In genomic region chr5:159049844-159050318, GRCh38 we compare ENCODE assay signal across 9 cellular contexts. TPM values are rescaled to one million over a fixed set of nuclear protein-coding genes. Genes with fewer than 3 reads are reported as not detected.
A peak's percentile ranks its signal among the peaks of the same experiment; 100 is the strongest.
DNase-seq lines count a peak whose midpoint lies in the region; ATAC-seq and TF ChIP-seq lines count a peak whose summit lies in the region.
"Had no signal": no experiment of that assay in that cellular context is flagged by ENCODE, and none has a peak within 500 bp of the region (broad histone marks: within the 10 kb centered on the region; RNA-seq: fewer than 3 reads in every experiment).

No MANE protein-coding gene starts in this region.

- WGBS in lower leg skin, 2 donors, result 12% methylated on average over 6 of the region's 6 CpGs

- intact Hi-C loops in lower leg skin (cut with DNase I; ENCODE audit: low total_unique reads), result no loop called here

- H3K27ac ChIP-seq in ACC112 (ENCODE audit: low read depth, low read length) (peak overlapping the region; percentile 97), brain microvascular endothelial cell (peak overlapping the region; percentile 84), mucosa of rectum (ENCODE audit: low read depth in 2 of 2, low read length in 2 of 2) (peak overlapping the region; percentile 14 to 60)

- TF ChIP-seq CTCF in brain microvascular endothelial cell (IDR thresholded peaks at IDR 0.05; ENCODE audit: low read depth, low read length, missing control alignments), result peak; percentile 57
- TF ChIP-seq CTCF in lower leg skin (IDR thresholded peaks at IDR 0.05), result no peak

- in situ Hi-C loops in brain microvascular endothelial cell (cut with HindIII; ENCODE audit: low pct_ligation_motif_present, low sequenced_read_pairs), result no loop called here

- TF ChIP-seq POLR2A in lower leg skin (IDR thresholded peaks at IDR 0.05), result no peak

- H3K4me3 ChIP-seq in ACC112 (ENCODE audit: low read depth, low read length), result peak overlapping the region; percentile 63
- H3K4me3 ChIP-seq in brain microvascular endothelial cell (ENCODE audit: low read depth, low read length), result no peak overlapping the region
- no peak overlapping the region for H3K4me3 ChIP-seq in mucosa of rectum (ENCODE audit: low read length in 2 of 2)
- H3K4me3 ChIP-seq in lower leg skin (ENCODE audit: low read depth, poor library complexity, severe bottlenecking), result no peak overlapping the region
- H3K4me3 ChIP-seq: lung had no signal

- H3K36me3 ChIP-seq in ACC112 (ENCODE audit: insufficient read depth, low read length), result peaks cover 10% of the 10 kb centered on the region; the same call in 1 of the 2 replicates
- no peaks in the 10 kb centered on the region for H3K36me3 ChIP-seq in brain microvascular endothelial cell (replicated peaks)
- H3K36me3 ChIP-seq in mucosa of rectum (ENCODE audit: control insufficient read depth in 2 of 2, insufficient read depth in 2 of 2, low read length in 2 of 2), result no peaks in the 10 kb centered on the region

- H3K9ac ChIP-seq in mucosa of rectum (ENCODE audit: low read depth in 1 of 2, low read length in 2 of 2), result no peak overlapping the region

- peaks cover 53% of the 10 kb centered on the region for H3K79me2 ChIP-seq in ACC112 (ENCODE audit: control insufficient read depth, insufficient read depth, low read length, unreplicated experiment)

- peak; percentile 3 for ATAC-seq in HG02840 (IDR thresholded peaks at IDR 0.05; ENCODE audit: low FRiP score, unreplicated experiment)
- no peak for ATAC-seq in GM19397 (IDR thresholded peaks at IDR 0.05; ENCODE audit: unreplicated experiment)
- no peak for ATAC-seq in HG03442 (IDR thresholded peaks at IDR 0.05; ENCODE audit: unreplicated experiment)

- H2AFZ ChIP-seq in ACC112 (ENCODE audit: low read length, unreplicated experiment), result peak overlapping the region; percentile 1

- H3K27me3 ChIP-seq in ACC112 (ENCODE audit: insufficient read depth, low read length) (no peaks in the 10 kb centered on the region), brain microvascular endothelial cell (replicated peaks) (no peaks in the 10 kb centered on the region), mucosa of rectum (ENCODE audit: control insufficient read depth in 2 of 2, insufficient read depth in 2 of 2, low read length in 2 of 2) (peaks cover 6 to 22% of the 10 kb centered on the region in 2 donors)

- peak; percentile 53 for DNase-seq in brain microvascular endothelial cell
- DNase-seq in lower leg skin (ENCODE audit: low spot score in 2 of 2), result no peak
- no peak for DNase-seq in activated CD8-positive, alpha-beta memory T cell treated with anti-CD3 and anti-CD28 coated beads for 24 hours

- H3K4me1 ChIP-seq in ACC112 (ENCODE audit: control insufficient read depth, insufficient read depth, low read length, unreplicated experiment) (peaks cover 81% of the 10 kb centered on the region), mucosa of rectum (ENCODE audit: control insufficient read depth in 2 of 2, insufficient read depth in 2 of 2, low read length in 2 of 2) (peaks cover 0 to 2% of the 10 kb centered on the region in 2 donors)

- no peaks in the 10 kb centered on the region for H3K9me3 ChIP-seq in mucosa of rectum (ENCODE audit: control insufficient read depth in 2 of 2, low read length in 2 of 2)

RNA-seq across cellular contexts. Expression of gene EBF1, which starts 49.8 kb away (rescaled TPM):
- total RNA-seq in lower leg skin, result 10 to 100 TPM in 2 of 4 donors, 1 to 10 TPM in 2; 3.7 to 16.5 (median 9.3) TPM

Comparison
In these comparisons a context has a peak if more than half of its experiments do, and no peak if none do; other contexts are left out.
1. H3K27ac ChIP-seq: peak in every context shown above with its lines; median percentile 97 in ACC112; 84 in brain microvascular endothelial cell; 37 in mucosa of rectum.